Comparison of ENCODE assay signal across 8 cellular contexts in genomic region chr17:39239640-39240314, GRCh38. TPM values are rescaled to one million over a fixed set of nuclear protein-coding genes. Genes with fewer than 3 reads are reported as not detected.
DNase-seq lines count a peak whose midpoint lies in the region; ATAC-seq, FAIRE-seq and TF ChIP-seq lines count a peak whose summit lies in the region.

No MANE protein-coding gene starts in this region.

- H3K36me3 ChIP-seq in endothelial cell of umbilical vein (ENCODE audit: control insufficient read depth in 2 of 2, extremely low read depth in 1 of 2, insufficient read depth in 2 of 2, low read length in 2 of 2) = no peaks in the 10 kb centered on the region
- H3K36me3 ChIP-seq in neuronal stem cell (replicated peaks in 1 of 2; ENCODE audit: control insufficient read depth in 2 of 2, insufficient read depth in 2 of 2, low read length in 2 of 2) = no peaks in the 10 kb centered on the region

- WGBS in neuronal stem cell (ENCODE audit: extremely low coverage in 2 of 2, insufficient read length in 2 of 2, insufficient replicate concordance in 1 of 2), 2 donors = no CpG with 5 or more reads among the region's 16 CpGs

- H2AK5ac ChIP-seq in neuronal stem cell (ENCODE audit: low read depth, low read length) = no peak overlapping the region

- H2BK5ac ChIP-seq in neuronal stem cell (ENCODE audit: low read length) = no peak overlapping the region

- H3K9ac ChIP-seq in endothelial cell of umbilical vein (replicated peaks; ENCODE audit: extremely low read depth, insufficient read depth, low read length) (no peak overlapping the region), neuronal stem cell (ENCODE audit: low read depth, low read length, poor library complexity) (no peak overlapping the region)

- peaks cover 3% of the 10 kb centered on the region for H3K79me1 ChIP-seq in neuronal stem cell (ENCODE audit: low read depth, low read length)

- no peak overlapping the region for H3K23ac ChIP-seq in neuronal stem cell (ENCODE audit: low read depth, low read length, poor library complexity)

- no TSS peak for BruUV-seq in endothelial cell of umbilical vein (replicated peaks; lab: Mats Ljungman, UMichigan)

- no peaks in the 10 kb centered on the region for H4K20me1 ChIP-seq in endothelial cell of umbilical vein (replicated peaks; ENCODE audit: control insufficient read depth, extremely low read depth, insufficient read depth, low read length)

- H2AFZ ChIP-seq in endothelial cell of umbilical vein (ENCODE audit: low read depth, low read length) (no peak overlapping the region), neuronal stem cell (ENCODE audit: low read length) (no peak overlapping the region)

- TF ChIP-seq CTCF in endothelial cell of umbilical vein (IDR thresholded peaks at IDR 0.05; ENCODE audit: extremely low read depth in 1 of 2, insufficient read depth in 1 of 2, low read depth in 1 of 2, low read length in 2 of 2) = peak; percentile 54 to 74

- H3K9me3 ChIP-seq in endothelial cell of umbilical vein (replicated peaks; ENCODE audit: control insufficient read depth, insufficient read depth, low read length) (no peaks in the 10 kb centered on the region), neuronal stem cell (replicated peaks in 1 of 2; ENCODE audit: control insufficient read depth in 2 of 2, insufficient read depth in 1 of 2, low read depth in 1 of 2, low read length in 2 of 2) (no peaks in the 10 kb centered on the region)

- intact Hi-C loops in endothelial cell of umbilical vein (cut with micrococcal nuclease) = no loop called here

- no peak overlapping the region for H3K4ac ChIP-seq in neuronal stem cell (ENCODE audit: low read length)

- H3K27me3 ChIP-seq in endothelial cell of umbilical vein (ENCODE audit: control insufficient read depth in 2 of 2, insufficient read depth in 2 of 2, low read length in 2 of 2) (peaks cover 0 to 3% of the 10 kb centered on the region in 2 experiments), neuronal stem cell (ENCODE audit: control insufficient read depth in 3 of 3, insufficient read depth in 3 of 3, low read depth in 1 of 3, low read length in 3 of 3) (peaks cover 0 to 12% (median 0%) of the 10 kb centered on the region in 3 experiments)

- H2BK15ac ChIP-seq in neuronal stem cell (ENCODE audit: low read length) = no peak overlapping the region

- H3K4me2 ChIP-seq in endothelial cell of umbilical vein (ENCODE audit: insufficient read depth, low read length) = no peak overlapping the region
- no peak overlapping the region for H3K4me2 ChIP-seq in neuronal stem cell (ENCODE audit: insufficient read depth, low read length, poor library complexity, severe bottlenecking)

- peak overlapping the region; percentile 15 for H3K18ac ChIP-seq in neuronal stem cell (ENCODE audit: low read length)

- DNase-seq in GM18507 (ENCODE audit: extremely low spot score, insufficient read length, low read depth) (peak; percentile 56), NCI-H345 treated with DMSO at 0.1 percent for 48 hours (lab: John Stamatoyannopoulos, UW; ENCODE audit: unreplicated experiment) (peak; percentile 46), endothelial cell of umbilical vein (ENCODE audit: low read depth, low spot score) (peak; percentile 28), neuronal stem cell (ENCODE audit: low spot score) (no peak), GDM1 (lab: John Stamatoyannopoulos, UW) (no peak), GM19240 (ENCODE audit: insufficient read length, low spot score) (no peak)
- peak; percentile 28 to 29 for DNase-seq in activated CD8-positive, alpha-beta memory T cell treated with anti-CD3 and anti-CD28 coated beads for 4 hours (ENCODE audit: low read depth in 2 of 2)

- POLR2A ChIA-PET in endothelial cell of umbilical vein (lab: Charles Lee) = interaction anchor here (0.7 kb wide), 1 partner anchor 160 kb away, joined by 5 read pairs; no protein-coding TSS in a partner anchor

- H2BK120ac ChIP-seq in neuronal stem cell (ENCODE audit: low read depth, low read length) = no peak overlapping the region

- H3K4me3 ChIP-seq in endothelial cell of umbilical vein (replicated peaks in 1 of 3; ENCODE audit: insufficient read depth in 1 of 3, low read depth in 1 of 3, low read length in 3 of 3) (no peak overlapping the region), neuronal stem cell (ENCODE audit: low read length in 2 of 2) (no peak overlapping the region)

- H2BK12ac ChIP-seq in neuronal stem cell (ENCODE audit: low read length) = no peak overlapping the region

- peaks cover 3% of the 10 kb centered on the region for H3K4me1 ChIP-seq in endothelial cell of umbilical vein (ENCODE audit: control insufficient read depth, extremely low read depth, insufficient read depth, low read length)
- H3K4me1 ChIP-seq in neuronal stem cell (ENCODE audit: control insufficient read depth in 2 of 2, insufficient read depth in 1 of 2, low read depth in 1 of 2, low read length in 2 of 2) = peaks cover 0 to 2% of the 10 kb centered on the region in 2 donors

- FAIRE-seq in GM18507 (lab: Jason Lieb, UNC) (peak; percentile 76), endothelial cell of umbilical vein (lab: Jason Lieb, UNC) (no peak)

- H3K9me1 ChIP-seq in endothelial cell of umbilical vein (replicated peaks; ENCODE audit: control insufficient read depth, extremely low read depth, insufficient read depth, low read length) = no peaks in the 10 kb centered on the region

- no peak for ATAC-seq in HG03439 (IDR thresholded peaks at IDR 0.05; ENCODE audit: unreplicated experiment)

- no peaks in the 10 kb centered on the region for H3K79me2 ChIP-seq in endothelial cell of umbilical vein (ENCODE audit: control insufficient read depth, insufficient read depth, low read length)

- no peak overlapping the region for H4K8ac ChIP-seq in neuronal stem cell (ENCODE audit: low read depth, low read length)

- no peak overlapping the region for H4K91ac ChIP-seq in neuronal stem cell (ENCODE audit: low read depth, low read length, poor library complexity)

- no peak overlapping the region for H3K27ac ChIP-seq in endothelial cell of umbilical vein (ENCODE audit: insufficient read depth, low read depth, low read length)
- H3K27ac ChIP-seq in neuronal stem cell (replicated peaks; ENCODE audit: low read length) = no peak overlapping the region

- TF ChIP-seq POLR2A in endothelial cell of umbilical vein (IDR thresholded peaks at IDR 0.05; ENCODE audit: low read depth, low read length) = no peak

- no peak overlapping the region for H3K14ac ChIP-seq in neuronal stem cell (ENCODE audit: low read length)

- dilution Hi-C loops in endothelial cell of umbilical vein (cut with MboI; ENCODE audit: extremely low pct_ligation_motif_present, low sequenced_read_pairs) = no loop called here

- CTCF ChIA-PET in endothelial cell of umbilical vein (lab: Charles Lee) = interaction anchor here (1.3 to 12.5 kb wide), 3 partner anchors 9 to 257 kb away, joined by 4 to 420 read pairs (median 12); no protein-coding TSS in a partner anchor

TF ChIP-seq in endothelial cell of umbilical vein, 7 proteins besides CTCF, POLR2A, EP300 and RAD21:
- no peak for TF ChIP-seq POLR2AphosphoS5 (IDR thresholded peaks at IDR 0.05; ENCODE audit: insufficient read depth, low read depth, low read length)
- no peak for TF ChIP-seq JUN (IDR thresholded peaks at IDR 0.05; ENCODE audit: borderline replicate concordance, insufficient read depth, insufficient read length, low read depth)
- TF ChIP-seq MAX (IDR thresholded peaks at IDR 0.05; ENCODE audit: insufficient read depth, insufficient read length) = no peak
- no peak for TF ChIP-seq MYC (IDR thresholded peaks at IDR 0.05; ENCODE audit: low read depth, low read length)
- no peak for TF ChIP-seq GATA2 (IDR thresholded peaks at IDR 0.05; ENCODE audit: insufficient read depth, insufficient read length, low read depth, low read length)
- no peak for TF ChIP-seq EZH2 (IDR thresholded peaks at IDR 0.05; ENCODE audit: borderline replicate concordance, low read depth, low read length, severe bottlenecking)
- TF ChIP-seq FOS (IDR thresholded peaks at IDR 0.05; ENCODE audit: borderline replicate concordance, insufficient read depth, low read length) = no peak

RNA-seq across cellular contexts. Expression of gene STAC2, which starts 14.0 kb away (rescaled TPM):
- total RNA-seq in endothelial cell of umbilical vein = not detected in 2 replicates
- not detected in 2 replicates for polyA plus RNA-seq in endothelial cell of umbilical vein
- polyA plus RNA-seq in endothelial cell of umbilical vein (2011; cell fraction: cytosol; rRNA removed) = not detected in 2 replicates
- not detected in 2 replicates for polyA plus RNA-seq in endothelial cell of umbilical vein (2011; cell fraction: nucleus; rRNA removed)
- polyA plus RNA-seq in endothelial cell of umbilical vein (2012) = not detected in 2 replicates
- not detected in 2 replicates for polyA minus RNA-seq in endothelial cell of umbilical vein
- not detected for polyA minus RNA-seq in endothelial cell of umbilical vein (2011; cell fraction: cytosol; rRNA and poly(A)+ RNA removed)
- polyA minus RNA-seq in endothelial cell of umbilical vein (2011; cell fraction: nucleus; rRNA and poly(A)+ RNA removed) = not detected in 2 replicates
- polyA plus RNA-seq in neuronal stem cell (2013, experiment 1 of 2) = 3.2 TPM
- polyA plus RNA-seq in neuronal stem cell (2013, experiment 2 of 2) = 3.3 TPM

RNA-seq across cellular contexts. Expression of gene RPL19, which starts 39.7 kb away (rescaled TPM):
- total RNA-seq in endothelial cell of umbilical vein = 1,752 and 1,802 TPM in 2 replicates
- polyA plus RNA-seq in endothelial cell of umbilical vein = 1,595 and 1,958 TPM in 2 replicates
- 2,668 and 2,686 TPM in 2 replicates for polyA plus RNA-seq in endothelial cell of umbilical vein (2011; cell fraction: cytosol; rRNA removed)
- 765 and 790 TPM in 2 replicates for polyA plus RNA-seq in endothelial cell of umbilical vein (2011; cell fraction: nucleus; rRNA removed)
- 1,979 and 2,305 TPM in 2 replicates for polyA plus RNA-seq in endothelial cell of umbilical vein (2012)
- 607 and 737 TPM in 2 replicates for polyA minus RNA-seq in endothelial cell of umbilical vein
- polyA minus RNA-seq in endothelial cell of umbilical vein (2011; cell fraction: cytosol; rRNA and poly(A)+ RNA removed) = 846 TPM
- 81.7 and 101 TPM in 2 replicates for polyA minus RNA-seq in endothelial cell of umbilical vein (2011; cell fraction: nucleus; rRNA and poly(A)+ RNA removed)
- 2,934 TPM for polyA plus RNA-seq in neuronal stem cell (2013, experiment 1 of 2)
- polyA plus RNA-seq in neuronal stem cell (2013, experiment 2 of 2) = 2,874 TPM

RNA-seq across cellular contexts. Expression of gene CACNB1, which starts 42.3 kb away (rescaled TPM):
- total RNA-seq in endothelial cell of umbilical vein = 12.3 and 14.6 TPM in 2 replicates
- polyA plus RNA-seq in endothelial cell of umbilical vein = 4.7 and 5.0 TPM in 2 replicates
- 2.5 and 3.3 TPM in 2 replicates for polyA plus RNA-seq in endothelial cell of umbilical vein (2011; cell fraction: cytosol; rRNA removed)
- polyA plus RNA-seq in endothelial cell of umbilical vein (2011; cell fraction: nucleus; rRNA removed) = 28.3 and 33.7 TPM in 2 replicates
- polyA plus RNA-seq in endothelial cell of umbilical vein (2012) = 3.7 and 5.1 TPM in 2 replicates
- polyA minus RNA-seq in endothelial cell of umbilical vein = 11.2 and 16.3 TPM in 2 replicates
- polyA minus RNA-seq in endothelial cell of umbilical vein (2011; cell fraction: cytosol; rRNA and poly(A)+ RNA removed) = 4.7 TPM
- 9.0 and 9.9 TPM in 2 replicates for polyA minus RNA-seq in endothelial cell of umbilical vein (2011; cell fraction: nucleus; rRNA and poly(A)+ RNA removed)
- 5.8 TPM for polyA plus RNA-seq in neuronal stem cell (2013, experiment 1 of 2)
- 5.9 TPM for polyA plus RNA-seq in neuronal stem cell (2013, experiment 2 of 2)

Comparison
In these comparisons a context has a peak if more than half of its experiments do, and no peak if none do; other contexts are left out.
1. DNase-seq: peak in GM18507 (single experiment), NCI-H345 treated with DMSO at 0.1 percent for 48 hours (single experiment), activated CD8-positive, alpha-beta memory T cell treated with anti-CD3 and anti-CD28 coated beads for 4 hours (2 of 2) and endothelial cell of umbilical vein (single experiment); none in neuronal stem cell (single experiment), GDM1 (single experiment) and GM19240 (single experiment).